ENCODE assay signal across 18 cellular contexts in the genomic region with DNA sequence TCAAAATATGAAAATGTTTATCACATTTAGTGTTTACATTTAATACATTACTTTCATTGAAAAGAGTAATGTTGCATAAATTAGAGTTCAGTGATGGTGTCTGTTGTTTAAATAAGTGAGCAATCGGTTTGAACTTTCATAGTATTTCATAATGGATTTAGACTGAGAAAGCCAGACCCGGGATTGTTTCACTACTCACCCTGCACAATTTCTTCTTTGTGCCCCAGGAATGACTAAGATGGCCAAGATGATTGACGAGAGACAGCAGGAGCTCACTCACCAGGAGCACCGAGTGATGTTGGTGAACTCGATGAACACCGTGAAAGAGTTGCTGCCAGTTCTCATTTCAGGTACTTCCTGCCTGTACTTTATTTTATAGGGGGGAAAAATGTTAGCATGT.
DNase-seq lines count a peak whose midpoint lies in the region; ATAC-seq and TF ChIP-seq lines count a peak whose summit lies in the region.
"Had no signal": no experiment of that assay in that cellular context is flagged by ENCODE, and none has a peak within 500 bp of the region (broad histone marks: within the 10 kb centered on the region; RNA-seq: fewer than 3 reads in every experiment).

No MANE protein-coding gene starts in this region.

- H3K9me3 Mint-ChIP-seq in WTC11, result no peaks in the 10 kb centered on the region
- H3K9me3 Mint-ChIP-seq: CD4-positive, CD25-positive, alpha-beta regulatory T cell; effector memory CD8-positive, alpha-beta T cell had no signal

- peak overlapping the region; percentile 12 for H3K27ac ChIP-seq in left ventricle myocardium inferior (replicated peaks)
- H3K27ac ChIP-seq: neutrophil had no signal

- CTCF ChIA-PET in WTC11 (lab: Charles Lee), result no interaction called here

- peaks cover 37% of the 10 kb centered on the region for H3K36me3 Mint-ChIP-seq in WTC11

- peak overlapping the region; percentile 85 for H3K27ac Mint-ChIP-seq in WTC11
- H3K27ac Mint-ChIP-seq: CD4-positive, CD25-positive, alpha-beta regulatory T cell had no signal

- H3K4me3 Mint-ChIP-seq in WTC11, result no peak overlapping the region
- H3K4me3 Mint-ChIP-seq: CD4-positive, CD25-positive, alpha-beta regulatory T cell; effector memory CD8-positive, alpha-beta T cell had no signal

- H3K4me1 Mint-ChIP-seq in WTC11, result peaks cover 41% of the 10 kb centered on the region

- POLR2A ChIA-PET in WTC11 (lab: Charles Lee), result no interaction called here

- H3K4me3 ChIP-seq in left ventricle myocardium inferior, result no peak overlapping the region

- no peaks in the 10 kb centered on the region for H3K9me3 ChIP-seq in left ventricle myocardium inferior (replicated peaks)
- H3K9me3 ChIP-seq: neutrophil had no signal

- peaks cover 51% of the 10 kb centered on the region for H3K36me3 ChIP-seq in left ventricle myocardium inferior

- H3K27me3 ChIP-seq in left ventricle myocardium inferior (ENCODE audit: low read depth), result no peaks in the 10 kb centered on the region
- H3K27me3 ChIP-seq: neutrophil had no signal

- intact Hi-C loops in left ventricle myocardium inferior (cut with micrococcal nuclease), result no loop called here
- intact Hi-C loops in left ventricle myocardium superior (cut with micrococcal nuclease), result loop anchor here (10.0 kb wide), 1 partner anchor 68 kb away; no protein-coding TSS in a partner anchor

- H3K4me1 ChIP-seq in left ventricle myocardium inferior, result peaks cover 76% of the 10 kb centered on the region

- no peaks in the 10 kb centered on the region for H3K27me3 Mint-ChIP-seq in WTC11 (ENCODE audit: low read depth)
- H3K27me3 Mint-ChIP-seq: CD4-positive, CD25-positive, alpha-beta regulatory T cell; effector memory CD8-positive, alpha-beta T cell had no signal

- TF ChIP-seq CTCF in left ventricle myocardium inferior (IDR thresholded peaks at IDR 0.05; ENCODE audit: borderline replicate concordance) (no peak), WTC11 (IDR thresholded peaks at IDR 0.05) (no peak)

- no peak for DNase-seq in left ventricle myocardium inferior
- DNase-seq in left ventricle myocardium superior, result no peak
- DNase-seq in WTC11 (ENCODE audit: low spot score), result no peak
- peak; percentile 43 for DNase-seq in fibroblast of peridontal ligament (ENCODE audit: extremely low read depth)
- no peak for DNase-seq in islet precursor cell
- no peak for DNase-seq in SW 1271 (lab: John Stamatoyannopoulos, UW)
- DNase-seq in NCI-H1417 (lab: John Stamatoyannopoulos, UW), result no peak
- DNase-seq: 8988T; activated naive CD4-positive, alpha-beta T cell; CD4-positive, CD25-positive, alpha-beta regulatory T cell; effector memory CD8-positive, alpha-beta T cell; NCI-H2107; NCI-H82; T-helper 2 cell; trophoblast cell had no signal

- ATAC-seq in left ventricle myocardium superior (no peak), WTC11 (no peak), HG02759 (IDR thresholded peaks at IDR 0.05; ENCODE audit: unreplicated experiment) (no peak)
- ATAC-seq: activated CD4-positive, CD25-positive, alpha-beta regulatory T cell treated with anti-CD3 and anti-CD28 coated beads, Interleukin-2, amount 50 U/mL, for 24 hours; effector memory CD8-positive, alpha-beta T cell had no signal

TF ChIP-seq in WTC11, 78 proteins besides CTCF, POLR2A, EP300 and RAD21:
- TF ChIP-seq GABPB1 (CRISPR knock-in tag; IDR thresholded peaks at IDR 0.05) (no peak), MXD4 (CRISPR knock-in tag; IDR thresholded peaks at IDR 0.05; ENCODE audit: borderline replicate concordance) (no peak), TCF7 (CRISPR knock-in tag; IDR thresholded peaks at IDR 0.05; ENCODE audit: low read depth) (no peak), SMAD3 (CRISPR knock-in tag; IDR thresholded peaks at IDR 0.05; ENCODE audit: borderline replicate concordance) (no peak), ZNF423 (CRISPR knock-in tag; IDR thresholded peaks at IDR 0.05) (no peak), ZNF671 (CRISPR knock-in tag; IDR thresholded peaks at IDR 0.05) (no peak), ZNF232 (CRISPR knock-in tag; IDR thresholded peaks at IDR 0.05) (no peak), TEAD1 (CRISPR knock-in tag; IDR thresholded peaks at IDR 0.05) (no peak), SP1 (CRISPR knock-in tag; conservative IDR thresholded peaks at IDR 0.05) (no peak), IRF2 (CRISPR knock-in tag; IDR thresholded peaks at IDR 0.05; ENCODE audit: borderline replicate concordance, low read depth) (no peak)
- TF ChIP-seq, protein P1, sequence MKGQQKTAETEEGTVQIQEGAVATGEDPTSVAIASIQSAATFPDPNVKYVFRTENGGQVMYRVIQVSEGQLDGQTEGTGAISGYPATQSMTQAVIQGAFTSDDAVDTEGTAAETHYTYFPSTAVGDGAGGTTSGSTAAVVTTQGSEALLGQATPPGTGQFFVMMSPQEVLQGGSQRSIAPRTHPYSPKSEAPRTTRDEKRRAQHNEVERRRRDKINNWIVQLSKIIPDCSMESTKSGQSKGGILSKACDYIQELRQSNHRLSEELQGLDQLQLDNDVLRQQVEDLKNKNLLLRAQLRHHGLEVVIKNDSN (CRISPR knock-in tag; IDR thresholded peaks at IDR 0.05), result no peak
- TF ChIP-seq, protein P2, sequence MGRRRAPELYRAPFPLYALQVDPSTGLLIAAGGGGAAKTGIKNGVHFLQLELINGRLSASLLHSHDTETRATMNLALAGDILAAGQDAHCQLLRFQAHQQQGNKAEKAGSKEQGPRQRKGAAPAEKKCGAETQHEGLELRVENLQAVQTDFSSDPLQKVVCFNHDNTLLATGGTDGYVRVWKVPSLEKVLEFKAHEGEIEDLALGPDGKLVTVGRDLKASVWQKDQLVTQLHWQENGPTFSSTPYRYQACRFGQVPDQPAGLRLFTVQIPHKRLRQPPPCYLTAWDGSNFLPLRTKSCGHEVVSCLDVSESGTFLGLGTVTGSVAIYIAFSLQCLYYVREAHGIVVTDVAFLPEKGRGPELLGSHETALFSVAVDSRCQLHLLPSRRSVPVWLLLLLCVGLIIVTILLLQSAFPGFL (CRISPR knock-in tag; IDR thresholded peaks at IDR 0.05; ENCODE audit: borderline replicate concordance), result no peak
- TF ChIP-seq, protein P3, sequence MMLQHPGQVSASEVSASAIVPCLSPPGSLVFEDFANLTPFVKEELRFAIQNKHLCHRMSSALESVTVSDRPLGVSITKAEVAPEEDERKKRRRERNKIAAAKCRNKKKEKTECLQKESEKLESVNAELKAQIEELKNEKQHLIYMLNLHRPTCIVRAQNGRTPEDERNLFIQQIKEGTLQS (CRISPR knock-in tag; conservative IDR thresholded peaks at IDR 0.05), result no peak
- TF ChIP-seq, protein P4, sequence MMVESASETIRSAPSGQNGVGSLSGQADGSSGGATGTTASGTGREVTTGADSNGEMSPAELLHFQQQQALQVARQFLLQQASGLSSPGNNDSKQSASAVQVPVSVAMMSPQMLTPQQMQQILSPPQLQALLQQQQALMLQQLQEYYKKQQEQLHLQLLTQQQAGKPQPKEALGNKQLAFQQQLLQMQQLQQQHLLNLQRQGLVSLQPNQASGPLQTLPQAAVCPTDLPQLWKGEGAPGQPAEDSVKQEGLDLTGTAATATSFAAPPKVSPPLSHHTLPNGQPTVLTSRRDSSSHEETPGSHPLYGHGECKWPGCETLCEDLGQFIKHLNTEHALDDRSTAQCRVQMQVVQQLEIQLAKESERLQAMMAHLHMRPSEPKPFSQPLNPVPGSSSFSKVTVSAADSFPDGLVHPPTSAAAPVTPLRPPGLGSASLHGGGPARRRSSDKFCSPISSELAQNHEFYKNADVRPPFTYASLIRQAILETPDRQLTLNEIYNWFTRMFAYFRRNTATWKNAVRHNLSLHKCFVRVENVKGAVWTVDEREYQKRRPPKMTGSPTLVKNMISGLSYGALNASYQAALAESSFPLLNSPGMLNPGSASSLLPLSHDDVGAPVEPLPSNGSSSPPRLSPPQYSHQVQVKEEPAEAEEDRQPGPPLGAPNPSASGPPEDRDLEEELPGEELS (CRISPR knock-in tag; IDR thresholded peaks at IDR 0.05), result no peak
- TF ChIP-seq, protein P5, sequence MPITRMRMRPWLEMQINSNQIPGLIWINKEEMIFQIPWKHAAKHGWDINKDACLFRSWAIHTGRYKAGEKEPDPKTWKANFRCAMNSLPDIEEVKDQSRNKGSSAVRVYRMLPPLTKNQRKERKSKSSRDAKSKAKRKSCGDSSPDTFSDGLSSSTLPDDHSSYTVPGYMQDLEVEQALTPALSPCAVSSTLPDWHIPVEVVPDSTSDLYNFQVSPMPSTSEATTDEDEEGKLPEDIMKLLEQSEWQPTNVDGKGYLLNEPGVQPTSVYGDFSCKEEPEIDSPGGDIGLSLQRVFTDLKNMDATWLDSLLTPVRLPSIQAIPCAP (CRISPR knock-in tag; IDR thresholded peaks at IDR 0.05), result no peak
